Comparison of ENCODE assay signal across 8 cellular contexts in the genomic region with DNA sequence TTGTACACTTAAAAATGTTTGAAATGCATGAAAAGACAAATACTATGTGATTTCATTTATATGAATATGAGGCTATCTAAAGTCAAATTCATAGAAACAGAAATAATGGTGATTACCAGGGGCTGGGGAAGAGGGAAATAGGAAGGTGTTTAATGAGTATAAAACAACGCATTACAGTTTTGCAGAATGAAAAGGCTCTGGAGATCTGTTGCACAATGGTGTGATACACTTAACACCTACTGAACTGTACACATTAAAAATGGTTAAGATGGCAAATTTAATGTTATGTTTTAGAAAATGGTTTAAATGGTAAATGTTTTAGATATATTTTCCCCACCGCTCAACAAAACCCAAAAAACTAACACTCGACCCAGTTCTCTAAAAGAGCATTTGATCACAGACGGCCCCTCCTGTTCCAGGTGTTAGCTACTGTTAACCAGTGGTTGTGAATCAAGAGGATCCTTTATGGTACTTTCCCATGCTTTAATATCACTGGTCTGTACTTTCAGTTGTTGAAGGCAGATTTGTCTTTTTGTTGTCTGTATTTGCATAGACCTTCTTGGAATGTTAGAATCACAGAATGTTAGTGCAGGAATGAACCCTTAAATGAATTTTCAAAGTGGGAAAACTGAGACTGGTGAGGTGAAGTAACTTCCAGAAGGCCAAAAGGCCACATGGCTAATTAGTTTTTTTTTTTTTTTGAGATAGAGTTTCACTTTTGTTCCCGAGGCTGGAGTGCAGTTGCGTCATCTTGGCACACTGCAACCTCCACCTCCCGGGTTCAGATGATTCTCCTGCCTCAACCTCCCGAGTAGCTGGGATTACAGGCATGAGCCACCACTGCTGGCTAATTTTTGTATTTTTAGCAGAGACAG. TPM values are rescaled to one million over a fixed set of nuclear protein-coding genes. Genes with fewer than 3 reads are reported as not detected.
DNase-seq lines count a peak whose midpoint lies in the region; ATAC-seq, FAIRE-seq and TF ChIP-seq lines count a peak whose summit lies in the region.

No MANE protein-coding gene starts in this region.

- peak overlapping the region; percentile 26 for H3K4me3 ChIP-seq in CD8-positive, alpha-beta memory T cell (ENCODE audit: low read length)
- H3K4me3 ChIP-seq in astrocyte (ENCODE audit: insufficient read depth, low read depth, low read length) (no peak overlapping the region), suprapubic skin (no peak overlapping the region)

- H3K9me3 ChIP-seq in CD8-positive, alpha-beta memory T cell (ENCODE audit: low read length), result no peaks in the 10 kb centered on the region
- H3K9me3 ChIP-seq in astrocyte (ENCODE audit: insufficient read depth, low read depth, low read length) (no peaks in the 10 kb centered on the region), suprapubic skin (no peaks in the 10 kb centered on the region)

- POLR2A ChIA-PET in CD8-positive, alpha-beta memory T cell (lab: Charles Lee), result no interaction called here

- no peaks in the 10 kb centered on the region for H3K9me3 Mint-ChIP-seq in CD8-positive, alpha-beta memory T cell
- H3K9me3 Mint-ChIP-seq in astrocyte (ENCODE audit: unreplicated experiment) (no peaks in the 10 kb centered on the region), memory B cell (no peaks in the 10 kb centered on the region)

- no peak overlapping the region for H3K27ac ChIP-seq in CD8-positive, alpha-beta memory T cell (ENCODE audit: low read depth, low read length)
- H3K27ac ChIP-seq in astrocyte (ENCODE audit: low read depth, low read length) (no peak overlapping the region), suprapubic skin (no peak overlapping the region)

- TF ChIP-seq CTCF in astrocyte (IDR thresholded peaks at IDR 0.05; ENCODE audit: insufficient read depth, low read depth, low read length) (no peak), suprapubic skin (IDR thresholded peaks at IDR 0.05) (no peak)

- H3K9ac ChIP-seq in astrocyte (ENCODE audit: low read length), result no peak overlapping the region

- peak; percentile 44 for ATAC-seq in HG02642 (IDR thresholded peaks at IDR 0.05; ENCODE audit: poor library complexity, unreplicated experiment)
- peak; percentile 89 for ATAC-seq in memory B cell (ENCODE audit: low read depth)
- no peak for ATAC-seq in GM19467 (IDR thresholded peaks at IDR 0.05; ENCODE audit: unreplicated experiment)

- H3K36me3 Mint-ChIP-seq in CD8-positive, alpha-beta memory T cell, result peaks cover 0 to 23% (median 4%) of the 10 kb centered on the region in 3 donors
- H3K36me3 Mint-ChIP-seq in astrocyte (ENCODE audit: low read depth, unreplicated experiment) (peaks cover 4% of the 10 kb centered on the region), memory B cell (peaks cover 12% of the 10 kb centered on the region)

- CTCF ChIA-PET in CD8-positive, alpha-beta memory T cell (lab: Charles Lee), result no interaction called here

- H3K4me2 ChIP-seq in astrocyte (ENCODE audit: low read length), result peak overlapping the region; percentile 6

- H3K79me2 ChIP-seq in astrocyte (ENCODE audit: insufficient read depth, low read length), result peaks cover 99% of the 10 kb centered on the region

- H3K4me3 Mint-ChIP-seq in CD8-positive, alpha-beta memory T cell, result peak overlapping the region; percentile 19 to 75 (median 65)
- H3K4me3 Mint-ChIP-seq in astrocyte (ENCODE audit: unreplicated experiment) (no peak overlapping the region), memory B cell (peak overlapping the region; percentile 15)

- DNase-seq in CD8-positive, alpha-beta memory T cell, result peak in 1 of 5 donors; percentile 14
- peak; percentile 32 for DNase-seq in astrocyte (ENCODE audit: low read depth)
- DNase-seq in memory B cell (ENCODE audit: low spot score in 2 of 2), result no peak
- no peak for DNase-seq in NCI-H446 (lab: John Stamatoyannopoulos, UW)
- DNase-seq in NCI-H748 (lab: John Stamatoyannopoulos, UW; ENCODE audit: unreplicated experiment), result no peak
- no peak for DNase-seq in suprapubic skin (ENCODE audit: low spot score in 2 of 2)

- H3K4me1 Mint-ChIP-seq in CD8-positive, alpha-beta memory T cell, result peaks cover 58 to 86% (median 73%) of the 10 kb centered on the region in 3 donors
- H3K4me1 Mint-ChIP-seq in astrocyte (ENCODE audit: low read depth, unreplicated experiment) (peaks cover 23% of the 10 kb centered on the region), memory B cell (peaks cover 29% of the 10 kb centered on the region)

- H3K27ac Mint-ChIP-seq in CD8-positive, alpha-beta memory T cell, result peak overlapping the region; percentile 14 to 86 (median 68)
- H3K27ac Mint-ChIP-seq in astrocyte (ENCODE audit: unreplicated experiment) (no peak overlapping the region), memory B cell (peak overlapping the region; percentile 70)

- 46% methylated on average over 8 of the region's 8 CpGs for WGBS in suprapubic skin

- peaks cover 27% of the 10 kb centered on the region for H3K4me1 ChIP-seq in CD8-positive, alpha-beta memory T cell (ENCODE audit: insufficient read depth, low read length)
- H3K4me1 ChIP-seq in astrocyte (ENCODE audit: insufficient read depth, low read length) (peaks cover 9% of the 10 kb centered on the region), suprapubic skin (peaks cover 39% of the 10 kb centered on the region)

- H4K20me1 ChIP-seq in astrocyte (ENCODE audit: insufficient read depth, low read length), result peaks cover 97% of the 10 kb centered on the region

- H2AFZ ChIP-seq in astrocyte (ENCODE audit: low read depth, low read length), result no peak overlapping the region

- peaks cover 0 to 1% of the 10 kb centered on the region in 2 donors for H3K27me3 Mint-ChIP-seq in CD8-positive, alpha-beta memory T cell
- H3K27me3 Mint-ChIP-seq in astrocyte (ENCODE audit: low read depth, unreplicated experiment) (no peaks in the 10 kb centered on the region), memory B cell (no peaks in the 10 kb centered on the region)

- no peaks in the 10 kb centered on the region for H3K36me3 ChIP-seq in CD8-positive, alpha-beta memory T cell (ENCODE audit: insufficient read depth, low read length)
- peaks cover 4% of the 10 kb centered on the region for H3K36me3 ChIP-seq in astrocyte (ENCODE audit: insufficient read depth, low read length)
- peaks cover 5% of the 10 kb centered on the region for H3K36me3 ChIP-seq in suprapubic skin

- no peak for FAIRE-seq in astrocyte (lab: Jason Lieb, UNC)

- TF ChIP-seq EP300 in suprapubic skin (IDR thresholded peaks at IDR 0.05), result no peak

- no peak for TF ChIP-seq POLR2A in suprapubic skin (IDR thresholded peaks at IDR 0.05)

- H3K27me3 ChIP-seq in CD8-positive, alpha-beta memory T cell (ENCODE audit: insufficient read depth, low read length, poor library complexity, severe bottlenecking), result no peaks in the 10 kb centered on the region
- H3K27me3 ChIP-seq in astrocyte (ENCODE audit: insufficient read depth, low read length) (no peaks in the 10 kb centered on the region), suprapubic skin (no peaks in the 10 kb centered on the region)

RNA-seq across cellular contexts. Expression of a gene that starts 10.2 kb away (rescaled TPM):
- 100 to 1,000 TPM; 155 to 167 TPM for total RNA-seq in CD8-positive, alpha-beta memory T cell
- 93.3 TPM for polyA plus RNA-seq in CD8-positive, alpha-beta memory T cell
- total RNA-seq in astrocyte, result 174 and 192 TPM in 2 replicates
- 100 to 1,000 TPM; 145 to 171 (median 165) TPM for total RNA-seq in suprapubic skin
